1 cellular context compared by ENCODE assay signal in the genomic region with DNA sequence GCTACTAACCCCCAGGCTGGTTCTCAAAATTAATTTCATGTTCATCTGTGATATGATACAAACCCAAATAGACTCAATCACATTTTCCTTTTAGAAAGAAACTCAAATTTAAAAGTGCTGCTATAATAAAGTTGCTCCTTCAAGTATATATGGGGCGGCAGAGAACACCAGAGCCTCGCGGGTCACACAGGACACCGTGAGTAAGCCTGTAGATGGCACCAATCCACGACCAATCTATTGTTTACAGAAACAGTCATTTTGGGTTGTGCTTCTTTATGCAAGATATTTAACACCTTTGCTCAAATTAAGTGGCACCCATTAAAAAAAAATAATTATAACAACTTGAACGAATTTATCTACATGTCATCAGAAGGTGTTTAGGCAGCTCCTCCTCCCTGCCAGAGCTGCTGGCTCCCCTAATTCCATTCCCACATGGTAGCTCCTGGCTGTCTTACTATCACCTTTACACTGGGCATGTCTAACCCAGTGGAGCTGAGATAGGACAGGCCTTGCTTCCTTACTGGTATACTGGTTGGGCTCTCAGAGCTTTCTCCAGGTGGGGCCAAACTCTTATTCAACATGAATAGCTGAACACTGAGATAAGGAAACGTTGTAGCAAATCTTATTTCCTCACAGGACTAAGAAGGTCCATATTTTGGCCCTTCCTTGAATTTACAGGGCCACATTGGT.
TF ChIP-seq lines count a peak whose summit lies in the region.

No MANE protein-coding gene starts in this region.

TF ChIP-seq in HEK293, 187 proteins besides CTCF, POLR2A, EP300 and RAD21 (continued from another document):
- TF ChIP-seq, protein P1, sequence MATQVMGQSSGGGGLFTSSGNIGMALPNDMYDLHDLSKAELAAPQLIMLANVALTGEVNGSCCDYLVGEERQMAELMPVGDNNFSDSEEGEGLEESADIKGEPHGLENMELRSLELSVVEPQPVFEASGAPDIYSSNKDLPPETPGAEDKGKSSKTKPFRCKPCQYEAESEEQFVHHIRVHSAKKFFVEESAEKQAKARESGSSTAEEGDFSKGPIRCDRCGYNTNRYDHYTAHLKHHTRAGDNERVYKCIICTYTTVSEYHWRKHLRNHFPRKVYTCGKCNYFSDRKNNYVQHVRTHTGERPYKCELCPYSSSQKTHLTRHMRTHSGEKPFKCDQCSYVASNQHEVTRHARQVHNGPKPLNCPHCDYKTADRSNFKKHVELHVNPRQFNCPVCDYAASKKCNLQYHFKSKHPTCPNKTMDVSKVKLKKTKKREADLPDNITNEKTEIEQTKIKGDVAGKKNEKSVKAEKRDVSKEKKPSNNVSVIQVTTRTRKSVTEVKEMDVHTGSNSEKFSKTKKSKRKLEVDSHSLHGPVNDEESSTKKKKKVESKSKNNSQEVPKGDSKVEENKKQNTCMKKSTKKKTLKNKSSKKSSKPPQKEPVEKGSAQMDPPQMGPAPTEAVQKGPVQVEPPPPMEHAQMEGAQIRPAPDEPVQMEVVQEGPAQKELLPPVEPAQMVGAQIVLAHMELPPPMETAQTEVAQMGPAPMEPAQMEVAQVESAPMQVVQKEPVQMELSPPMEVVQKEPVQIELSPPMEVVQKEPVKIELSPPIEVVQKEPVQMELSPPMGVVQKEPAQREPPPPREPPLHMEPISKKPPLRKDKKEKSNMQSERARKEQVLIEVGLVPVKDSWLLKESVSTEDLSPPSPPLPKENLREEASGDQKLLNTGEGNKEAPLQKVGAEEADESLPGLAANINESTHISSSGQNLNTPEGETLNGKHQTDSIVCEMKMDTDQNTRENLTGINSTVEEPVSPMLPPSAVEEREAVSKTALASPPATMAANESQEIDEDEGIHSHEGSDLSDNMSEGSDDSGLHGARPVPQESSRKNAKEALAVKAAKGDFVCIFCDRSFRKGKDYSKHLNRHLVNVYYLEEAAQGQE (tag by site-specific recombination; IDR thresholded peaks at IDR 0.05): no peak
- TF ChIP-seq, protein P2, sequence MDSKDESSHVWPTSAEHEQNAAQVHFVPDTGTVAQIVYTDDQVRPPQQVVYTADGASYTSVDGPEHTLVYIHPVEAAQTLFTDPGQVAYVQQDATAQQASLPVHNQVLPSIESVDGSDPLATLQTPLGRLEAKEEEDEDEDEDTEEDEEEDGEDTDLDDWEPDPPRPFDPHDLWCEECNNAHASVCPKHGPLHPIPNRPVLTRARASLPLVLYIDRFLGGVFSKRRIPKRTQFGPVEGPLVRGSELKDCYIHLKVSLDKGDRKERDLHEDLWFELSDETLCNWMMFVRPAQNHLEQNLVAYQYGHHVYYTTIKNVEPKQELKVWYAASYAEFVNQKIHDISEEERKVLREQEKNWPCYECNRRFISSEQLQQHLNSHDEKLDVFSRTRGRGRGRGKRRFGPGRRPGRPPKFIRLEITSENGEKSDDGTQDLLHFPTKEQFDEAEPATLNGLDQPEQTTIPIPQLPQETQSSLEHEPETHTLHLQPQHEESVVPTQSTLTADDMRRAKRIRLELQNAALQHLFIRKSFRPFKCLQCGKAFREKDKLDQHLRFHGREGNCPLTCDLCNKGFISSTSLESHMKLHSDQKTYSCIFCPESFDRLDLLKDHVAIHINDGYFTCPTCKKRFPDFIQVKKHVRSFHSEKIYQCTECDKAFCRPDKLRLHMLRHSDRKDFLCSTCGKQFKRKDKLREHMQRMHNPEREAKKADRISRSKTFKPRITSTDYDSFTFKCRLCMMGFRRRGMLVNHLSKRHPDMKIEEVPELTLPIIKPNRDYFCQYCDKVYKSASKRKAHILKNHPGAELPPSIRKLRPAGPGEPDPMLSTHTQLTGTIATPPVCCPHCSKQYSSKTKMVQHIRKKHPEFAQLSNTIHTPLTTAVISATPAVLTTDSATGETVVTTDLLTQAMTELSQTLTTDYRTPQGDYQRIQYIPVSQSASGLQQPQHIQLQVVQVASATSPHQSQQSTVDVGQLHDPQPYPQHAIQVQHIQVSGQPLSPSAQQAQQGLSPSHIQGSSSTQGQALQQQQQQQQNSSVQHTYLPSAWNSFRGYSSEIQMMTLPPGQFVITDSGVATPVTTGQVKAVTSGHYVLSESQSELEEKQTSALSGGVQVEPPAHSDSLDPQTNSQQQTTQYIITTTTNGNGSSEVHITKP (tag by site-specific recombination; IDR thresholded peaks at IDR 0.05): peak; percentile 48; the same call in 1 of the 2 replicates
